ENCODE assay signal across 13 cellular contexts in the genomic region with DNA sequence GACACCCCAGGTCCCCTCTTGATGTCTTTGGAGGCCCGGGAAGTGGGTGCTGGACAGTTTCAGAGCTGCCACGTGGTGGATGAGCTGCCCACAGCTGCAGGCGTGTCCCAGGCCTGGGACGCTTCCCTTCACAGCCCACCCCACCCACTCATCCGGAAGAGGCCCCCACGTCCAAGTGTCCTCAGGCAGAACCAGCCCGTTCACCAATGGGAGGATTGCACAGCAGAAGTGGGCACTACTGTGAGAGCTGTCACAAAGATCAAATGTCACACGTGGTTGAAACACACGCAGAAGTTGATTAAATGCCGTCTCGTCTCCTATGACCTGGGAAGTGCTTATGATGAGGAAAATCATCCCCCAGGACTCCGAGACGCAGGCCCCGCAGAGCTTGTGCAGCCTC. TPM values are rescaled to one million over a fixed set of nuclear protein-coding genes. Genes with fewer than 3 reads are reported as not detected.
DNase-seq lines count a peak whose midpoint lies in the region; ATAC-seq and TF ChIP-seq lines count a peak whose summit lies in the region.
"Had no signal": no experiment of that assay in that cellular context is flagged by ENCODE, and none has a peak within 500 bp of the region (broad histone marks: within the 10 kb centered on the region; RNA-seq: fewer than 3 reads in every experiment).

No MANE protein-coding gene starts in this region.

- H3K27me3 ChIP-seq in left ventricle myocardium inferior (ENCODE audit: low read depth): peaks cover 17% of the 10 kb centered on the region

- DNase-seq in activated CD4-positive, alpha-beta T cell treated with anti-CD3 and anti-CD28 coated beads, Interleukin-2, amount 10 ng/mL, durations not matched to agents 7 days and 5 days: no peak
- DNase-seq in activated CD4-positive, alpha-beta T cell treated with anti-CD3 and anti-CD28 coated beads, Interleukin-2, amount 50 U/mL, for 4 hours: no peak
- no peak for DNase-seq in central memory CD8-positive, alpha-beta T cell (ENCODE audit: low spot score in 2 of 2)
- DNase-seq in natural killer cell treated with Interleukin-12 subunit alpha and Interleukin-12 subunit beta and Interleukin-15 and Interleukin-18, amount 100 ng/mL, for 72 hours (ENCODE audit: low spot score): no peak
- DNase-seq in activated T-cell treated with anti-CD3 and anti-CD28 coated beads for 4 hours (no peak), NCI-H1694 (lab: John Stamatoyannopoulos, UW) (no peak), left ventricle myocardium inferior (no peak)
- no peak for DNase-seq in stimulated activated CD4-positive, alpha-beta T cell treated with anti-CD3 and anti-CD28 coated beads, Interleukin-4, amount 100 ng/mL, for 24 hours
- DNase-seq: Calu3; CD4-positive, alpha-beta T cell; DMS 273 treated with DMSO at 0.1 percent for 48 hours; HCEC 1CT had no signal

- H3K9me3 Mint-ChIP-seq in activated CD4-positive, alpha-beta T cell treated with anti-CD3 and anti-CD28 coated beads, Interleukin-2, amount 10 ng/mL, durations not matched to agents 7 days and 5 days: no peaks in the 10 kb centered on the region
- H3K9me3 Mint-ChIP-seq in central memory CD8-positive, alpha-beta T cell: no peaks in the 10 kb centered on the region
- no peaks in the 10 kb centered on the region for H3K9me3 Mint-ChIP-seq in natural killer cell treated with Interleukin-12 subunit alpha and Interleukin-12 subunit beta and Interleukin-15 and Interleukin-18, amount 100 ng/mL, for 72 hours
- H3K9me3 Mint-ChIP-seq: CD4-positive, alpha-beta T cell had no signal

- no peak overlapping the region for H3K4me3 Mint-ChIP-seq in activated CD4-positive, alpha-beta T cell treated with anti-CD3 and anti-CD28 coated beads, Interleukin-2, amount 10 ng/mL, durations not matched to agents 7 days and 5 days
- peak overlapping the region; percentile 56 for H3K4me3 Mint-ChIP-seq in central memory CD8-positive, alpha-beta T cell
- H3K4me3 Mint-ChIP-seq in natural killer cell treated with Interleukin-12 subunit alpha and Interleukin-12 subunit beta and Interleukin-15 and Interleukin-18, amount 100 ng/mL, for 72 hours: peak overlapping the region; percentile 67

- no peak for ATAC-seq in central memory CD8-positive, alpha-beta T cell (replicated peaks; ENCODE audit: extremely low read depth, poor library complexity, severe bottlenecking)
- peak; percentile 21 to 38 for ATAC-seq in natural killer cell treated with Interleukin-12 subunit alpha and Interleukin-12 subunit beta and Interleukin-15 and Interleukin-18, amount 100 ng/mL, for 72 hours

- H3K27ac ChIP-seq in left ventricle myocardium inferior (replicated peaks): no peak overlapping the region
- H3K27ac ChIP-seq: 22Rv1 had no signal

- no peaks in the 10 kb centered on the region for H3K9me3 ChIP-seq in left ventricle myocardium inferior (replicated peaks)

- H3K36me3 ChIP-seq in left ventricle myocardium inferior: no peaks in the 10 kb centered on the region

- CTCF ChIA-PET in activated CD4-positive, alpha-beta T cell treated with anti-CD3 and anti-CD28 coated beads, Interleukin-2, amount 10 ng/mL, durations not matched to agents 7 days and 5 days (lab: Charles Lee): no interaction called here

- no peaks in the 10 kb centered on the region for H3K4me1 ChIP-seq in left ventricle myocardium inferior

- H3K27ac Mint-ChIP-seq in activated CD4-positive, alpha-beta T cell treated with anti-CD3 and anti-CD28 coated beads, Interleukin-2, amount 10 ng/mL, durations not matched to agents 7 days and 5 days: peak overlapping the region; percentile 83
- H3K27ac Mint-ChIP-seq in central memory CD8-positive, alpha-beta T cell (ENCODE audit: low read depth): peak overlapping the region; percentile 46
- H3K27ac Mint-ChIP-seq in natural killer cell treated with Interleukin-12 subunit alpha and Interleukin-12 subunit beta and Interleukin-15 and Interleukin-18, amount 100 ng/mL, for 72 hours: peak overlapping the region; percentile 66 to 80
- H3K27ac Mint-ChIP-seq: CD4-positive, alpha-beta T cell had no signal

- peaks cover 31% of the 10 kb centered on the region for H3K4me1 Mint-ChIP-seq in activated CD4-positive, alpha-beta T cell treated with anti-CD3 and anti-CD28 coated beads, Interleukin-2, amount 10 ng/mL, durations not matched to agents 7 days and 5 days
- H3K4me1 Mint-ChIP-seq in central memory CD8-positive, alpha-beta T cell: peaks cover 16% of the 10 kb centered on the region
- H3K4me1 Mint-ChIP-seq in natural killer cell treated with Interleukin-12 subunit alpha and Interleukin-12 subunit beta and Interleukin-15 and Interleukin-18, amount 100 ng/mL, for 72 hours (ENCODE audit: low read depth in 2 of 2): peaks cover 6 to 31% of the 10 kb centered on the region in 2 donors

- H3K36me3 Mint-ChIP-seq in activated CD4-positive, alpha-beta T cell treated with anti-CD3 and anti-CD28 coated beads, Interleukin-2, amount 10 ng/mL, durations not matched to agents 7 days and 5 days (ENCODE audit: low read depth): no peaks in the 10 kb centered on the region
- peaks cover 3% of the 10 kb centered on the region for H3K36me3 Mint-ChIP-seq in central memory CD8-positive, alpha-beta T cell (ENCODE audit: insufficient read depth)
- no peaks in the 10 kb centered on the region for H3K36me3 Mint-ChIP-seq in natural killer cell treated with Interleukin-12 subunit alpha and Interleukin-12 subunit beta and Interleukin-15 and Interleukin-18, amount 100 ng/mL, for 72 hours

- no peaks in the 10 kb centered on the region for H3K27me3 Mint-ChIP-seq in activated CD4-positive, alpha-beta T cell treated with anti-CD3 and anti-CD28 coated beads, Interleukin-2, amount 10 ng/mL, durations not matched to agents 7 days and 5 days
- no peaks in the 10 kb centered on the region for H3K27me3 Mint-ChIP-seq in central memory CD8-positive, alpha-beta T cell
- H3K27me3 Mint-ChIP-seq in natural killer cell treated with Interleukin-12 subunit alpha and Interleukin-12 subunit beta and Interleukin-15 and Interleukin-18, amount 100 ng/mL, for 72 hours: no peaks in the 10 kb centered on the region
- H3K27me3 Mint-ChIP-seq: CD4-positive, alpha-beta T cell had no signal

- POLR2A ChIA-PET in activated CD4-positive, alpha-beta T cell treated with anti-CD3 and anti-CD28 coated beads, Interleukin-2, amount 10 ng/mL, durations not matched to agents 7 days and 5 days (lab: Charles Lee): no interaction called here

- no peak for TF ChIP-seq CTCF in left ventricle myocardium inferior (IDR thresholded peaks at IDR 0.05; ENCODE audit: borderline replicate concordance)

- intact Hi-C loops in left ventricle myocardium inferior (cut with micrococcal nuclease): no loop called here

- no peak overlapping the region for H3K4me3 ChIP-seq in left ventricle myocardium inferior

RNA-seq across cellular contexts. Expression of gene STK32C, which starts 52.9 kb away (rescaled TPM):
- 10 to 100 TPM; 11.1 to 15.2 TPM for total RNA-seq in activated CD4-positive, alpha-beta T cell treated with anti-CD3 and anti-CD28 coated beads, Interleukin-2, amount 10 ng/mL, durations not matched to agents 7 days and 5 days
- total RNA-seq in natural killer cell treated with Interleukin-12 subunit alpha and Interleukin-12 subunit beta and Interleukin-15 and Interleukin-18, amount 100 ng/mL, for 72 hours: 10 to 100 TPM; 29.2 to 34.6 TPM
- 4.4 TPM for total RNA-seq in left ventricle myocardium inferior
